1 cellular context compared by ENCODE assay signal in genomic region chr12:1741154-1741949, GRCh38.
TF ChIP-seq lines count a peak whose summit lies in the region.

No MANE protein-coding gene starts in this region.

TF ChIP-seq in WTC11, 78 proteins besides CTCF, POLR2A, EP300 and RAD21 (continued from another document):
- TF ChIP-seq STAT6 (CRISPR knock-in tag; conservative IDR thresholded peaks at IDR 0.05; ENCODE audit: low read depth) (no peak), IRF1 (CRISPR knock-in tag; IDR thresholded peaks at IDR 0.05) (no peak), HMGA2 (CRISPR knock-in tag; IDR thresholded peaks at IDR 0.05) (no peak), MAX (CRISPR knock-in tag; IDR thresholded peaks at IDR 0.05) (no peak)
